In genomic region chr11:88359529-88359928, GRCh38 we compare ENCODE assay signal across 9 cellular contexts. TPM values are rescaled to one million over a fixed set of nuclear protein-coding genes. Genes with fewer than 3 reads are reported as not detected.
DNase-seq lines count a peak whose midpoint lies in the region; ATAC-seq and TF ChIP-seq lines count a peak whose summit lies in the region.
"Had no signal": no experiment of that assay in that cellular context is flagged by ENCODE, and none has a peak within 500 bp of the region (broad histone marks: within the 10 kb centered on the region; RNA-seq: fewer than 3 reads in every experiment).

No MANE protein-coding gene starts in this region.

- H3K27ac Mint-ChIP-seq in CD8-positive, alpha-beta memory T cell = peak overlapping the region in 4 of 8 donors; percentile 24 to 73 (median 53)
- peak overlapping the region; percentile 39 for H3K27ac Mint-ChIP-seq in T-helper 1 cell treated with Interleukin-12 subunit alpha and Interleukin-12 subunit beta and Interleukin-4 antibody, amounts not matched to agents 30 μg/mL and 1 μg/mL, for 36 hours

- no peaks in the 10 kb centered on the region for H3K36me3 ChIP-seq in CD8-positive, alpha-beta memory T cell (ENCODE audit: insufficient read depth, low read length)

- no peak overlapping the region for H3K4me3 ChIP-seq in CD8-positive, alpha-beta memory T cell (ENCODE audit: low read length)

- ATAC-seq in GM19372 (IDR thresholded peaks at IDR 0.05; ENCODE audit: low read depth, unreplicated experiment) (peak; percentile 57), HG03103 (IDR thresholded peaks at IDR 0.05; ENCODE audit: low read depth, unreplicated experiment) (peak; percentile 52)
- ATAC-seq: Panc1 had no signal

- no peak overlapping the region for H3K27ac ChIP-seq in CD8-positive, alpha-beta memory T cell (ENCODE audit: low read depth, low read length)
- H3K27ac ChIP-seq in substantia nigra (ENCODE audit: low read depth, low read length, poor library complexity, severe bottlenecking) (no peak overlapping the region), RWPE1 (no peak overlapping the region)

- H3K27me3 ChIP-seq in CD8-positive, alpha-beta memory T cell (ENCODE audit: insufficient read depth, low read length, poor library complexity, severe bottlenecking) = no peaks in the 10 kb centered on the region

- peaks cover 28% of the 10 kb centered on the region for H3K4me1 ChIP-seq in CD8-positive, alpha-beta memory T cell (ENCODE audit: insufficient read depth, low read length)

- no peaks in the 10 kb centered on the region for H3K36me3 Mint-ChIP-seq in CD8-positive, alpha-beta memory T cell
- H3K36me3 Mint-ChIP-seq in T-helper 1 cell treated with Interleukin-12 subunit alpha and Interleukin-12 subunit beta and Interleukin-4 antibody, amounts not matched to agents 30 μg/mL and 1 μg/mL, for 36 hours (ENCODE audit: low read depth) = peaks cover 4% of the 10 kb centered on the region

- POLR2A ChIA-PET in CD8-positive, alpha-beta memory T cell (lab: Charles Lee) = interaction anchor here (1.2 kb wide), 1 partner anchor 22 kb away, joined by 4 read pairs; the partner anchor contains the start of gene CTSC
- POLR2A ChIA-PET in RWPE1 (lab: Yijun Ruan, JAX; ENCODE audit: low non-redundant PET) = no interaction called here

- no peak for TF ChIP-seq CTCF in RWPE1 (conservative IDR thresholded peaks at IDR 0.05; ENCODE audit: low read depth)

- H3K4me1 Mint-ChIP-seq in CD8-positive, alpha-beta memory T cell = peaks cover 36 to 63% (median 50%) of the 10 kb centered on the region in 3 donors
- peaks cover 38% of the 10 kb centered on the region for H3K4me1 Mint-ChIP-seq in T-helper 1 cell treated with Interleukin-12 subunit alpha and Interleukin-12 subunit beta and Interleukin-4 antibody, amounts not matched to agents 30 μg/mL and 1 μg/mL, for 36 hours (ENCODE audit: low read depth)

- CTCF ChIA-PET in CD8-positive, alpha-beta memory T cell (lab: Charles Lee) = interaction anchor here (1.0 to 1.9 kb wide), 2 partner anchors 8 to 23 kb away, joined by 3 to 5 read pairs; partner anchors contain the start of gene CTSC
- CTCF ChIA-PET in RWPE1 (lab: Yijun Ruan, JAX) = no interaction called here

- no peak for DNase-seq in CD8-positive, alpha-beta memory T cell
- no peak for DNase-seq in substantia nigra (lab: John Stamatoyannopoulos, UW)
- DNase-seq in NCI-H1048 (lab: John Stamatoyannopoulos, UW) = no peak
- DNase-seq in RWPE1 (ENCODE audit: low spot score) = no peak
- DNase-seq in HuH-7.5 (ENCODE audit: low spot score) = no peak

- H3K9me3 Mint-ChIP-seq in CD8-positive, alpha-beta memory T cell = no peaks in the 10 kb centered on the region
- H3K9me3 Mint-ChIP-seq in T-helper 1 cell treated with Interleukin-12 subunit alpha and Interleukin-12 subunit beta and Interleukin-4 antibody, amounts not matched to agents 30 μg/mL and 1 μg/mL, for 36 hours = no peaks in the 10 kb centered on the region

- H3K27me3 Mint-ChIP-seq in CD8-positive, alpha-beta memory T cell = no peaks in the 10 kb centered on the region
- no peaks in the 10 kb centered on the region for H3K27me3 Mint-ChIP-seq in T-helper 1 cell treated with Interleukin-12 subunit alpha and Interleukin-12 subunit beta and Interleukin-4 antibody, amounts not matched to agents 30 μg/mL and 1 μg/mL, for 36 hours (ENCODE audit: low read depth)

- H3K9me3 ChIP-seq in CD8-positive, alpha-beta memory T cell (ENCODE audit: low read length) = no peaks in the 10 kb centered on the region

- H3K4me3 Mint-ChIP-seq in CD8-positive, alpha-beta memory T cell = peak overlapping the region; percentile 3 to 57 (median 33)
- H3K4me3 Mint-ChIP-seq in T-helper 1 cell treated with Interleukin-12 subunit alpha and Interleukin-12 subunit beta and Interleukin-4 antibody, amounts not matched to agents 30 μg/mL and 1 μg/mL, for 36 hours = peak overlapping the region; percentile 39

RNA-seq across cellular contexts. Expression of gene CTSC, which starts 22.0 kb away (rescaled TPM):
- 100 to 1,000 TPM; 128 to 132 TPM for total RNA-seq in CD8-positive, alpha-beta memory T cell
- polyA plus RNA-seq in CD8-positive, alpha-beta memory T cell = 261 TPM
